ENCODE assay signal across 8 cellular contexts in genomic region chrX:67543818-67544217, GRCh38. TPM values are rescaled to one million over a fixed set of nuclear protein-coding genes. Genes with fewer than 3 reads are reported as not detected.
DNase-seq lines count a peak whose midpoint lies in the region; ATAC-seq and TF ChIP-seq lines count a peak whose summit lies in the region.

TSS of gene AR (plus strand) at chrX:67544021. CDS start at chrX:67545147, 1,126 bp downstream.

- H3K9ac ChIP-seq in IMR-90 (ENCODE audit: low read depth, low read length) = no peak within 1 kb of the TSS
- H3K9ac ChIP-seq in smooth muscle cell (ENCODE audit: low read depth) = no peak within 1 kb of the TSS

- ATAC-seq in IMR-90 (ENCODE audit: low read depth) (peak; percentile 69), GM21786 (IDR thresholded peaks at IDR 0.05; ENCODE audit: unreplicated experiment) (no peak), HG02571 (IDR thresholded peaks at IDR 0.05; ENCODE audit: unreplicated experiment) (no peak)

- no peak within 1 kb of the TSS for H2BK120ac ChIP-seq in IMR-90 (ENCODE audit: low read depth, low read length)

- H4K5ac ChIP-seq in IMR-90 (ENCODE audit: low read depth, low read length) = no peak within 1 kb of the TSS

- no peak for TF ChIP-seq POLR2A in IMR-90 (IDR thresholded peaks at IDR 0.05; ENCODE audit: low read depth, low read length)

- dilution Hi-C loops in IMR-90 (cut with HindIII; ENCODE audit: low sequenced_read_pairs, unreplicated experiment) = no loop called here

- no peaks in the 10 kb centered on the region for H3K79me1 ChIP-seq in IMR-90 (ENCODE audit: low read depth in 1 of 2, low read length in 2 of 2)

- no peak within 1 kb of the TSS for H3K4ac ChIP-seq in IMR-90 (ENCODE audit: low read depth, low read length)

- H3K4me2 ChIP-seq in IMR-90 (ENCODE audit: low read depth, low read length) (peak within 1 kb of the TSS; percentile 40; the same call in 1 of the 2 replicates), smooth muscle cell (peak within 1 kb of the TSS; percentile 84)

- H3K18ac ChIP-seq in IMR-90 (ENCODE audit: low read depth, low read length) = no peak within 1 kb of the TSS

- TF ChIP-seq CTCF in IMR-90 (conservative IDR thresholded peaks at IDR 0.05; ENCODE audit: low read depth, low read length) (no peak), smooth muscle cell (IDR thresholded peaks at IDR 0.05; ENCODE audit: borderline replicate concordance, insufficient read depth, poor library complexity, severe bottlenecking) (no peak)

- POLR2A ChIA-PET in IMR-90 (lab: Charles Lee; ENCODE audit: unreplicated experiment) = no interaction called here

- H2BK20ac ChIP-seq in IMR-90 (ENCODE audit: low read depth, low read length) = no peak within 1 kb of the TSS

- no TSS peak for BruUV-seq in IMR-90 (replicated peaks; lab: Mats Ljungman, UMichigan)

- H2AK5ac ChIP-seq in IMR-90 (ENCODE audit: low read depth, low read length) = no peak within 1 kb of the TSS

- no peaks in the 10 kb centered on the region for H3K79me2 ChIP-seq in smooth muscle cell (ENCODE audit: low read depth)

- H4K20me1 ChIP-seq in IMR-90 (ENCODE audit: insufficient read depth, low read length) (no peaks in the 10 kb centered on the region), smooth muscle cell (ENCODE audit: low read depth) (no peaks in the 10 kb centered on the region)

- in situ Hi-C loops in IMR-90 (cut with MboI; ENCODE audit: low sequenced_read_pairs) = no loop called here

- H3F3A ChIP-seq in smooth muscle cell (ENCODE audit: low read depth) = no peaks in the 10 kb centered on the region

- H2BK5ac ChIP-seq in IMR-90 (ENCODE audit: low read depth, low read length, poor library complexity, severe bottlenecking) = no peak within 1 kb of the TSS

- no peak within 1 kb of the TSS for H2BK15ac ChIP-seq in IMR-90 (ENCODE audit: low read depth, low read length)

- H3K27me3 ChIP-seq in IMR-90 (ENCODE audit: control insufficient read depth, insufficient read depth, low read length) (peaks cover 16% of the 10 kb centered on the region), smooth muscle cell (ENCODE audit: low read depth) (peaks cover 4% of the 10 kb centered on the region)

- intact Hi-C loops in IMR-90 (cut with micrococcal nuclease) = no loop called here

- no peak within 1 kb of the TSS for H4K91ac ChIP-seq in IMR-90 (ENCODE audit: insufficient read depth, low read depth, low read length)

- H3K23ac ChIP-seq in IMR-90 (ENCODE audit: low read depth, low read length) = no peak within 1 kb of the TSS

- WGBS in IMR-90 (ENCODE audit: extremely low coverage in 2 of 2, insufficient read length in 1 of 2), 2 experiments = 32% methylated on average over 8 of the region's 30 CpGs; no CpG with 5 or more reads in 1 of the 2 experiments
- 56% methylated on average over 20 of the region's 30 CpGs for WGBS in smooth muscle cell (ENCODE audit: low lambda C conversion rate)

- H2AK9ac ChIP-seq in IMR-90 (replicated peaks; ENCODE audit: low read depth, low read length, poor library complexity) = no peak within 1 kb of the TSS

- H3K27ac ChIP-seq in IMR-90 (ENCODE audit: insufficient read depth, low read length) = 0 out of 2 replicates have a peak within 1 kb of the TSS, but pooled peaks have one; percentile 37
- no peak within 1 kb of the TSS for H3K27ac ChIP-seq in smooth muscle cell (ENCODE audit: low read depth)

- peak within 1 kb of the TSS; percentile 70 for H2AFZ ChIP-seq in IMR-90 (replicated peaks; ENCODE audit: low read length, poor library complexity)
- H2AFZ ChIP-seq in smooth muscle cell (ENCODE audit: low read depth) = peak within 1 kb of the TSS; percentile 50

- H3K4me3 ChIP-seq in IMR-90 (ENCODE audit: insufficient read depth, low read depth, low read length) (peak within 1 kb of the TSS; percentile 50), smooth muscle cell (peak within 1 kb of the TSS; percentile 50)

- no peak within 1 kb of the TSS for H3K14ac ChIP-seq in IMR-90 (replicated peaks; ENCODE audit: low read depth, low read length)

- CTCF ChIA-PET in IMR-90 (lab: Yijun Ruan, JAX) = no interaction called here

- no peaks in the 10 kb centered on the region for H3K9me1 ChIP-seq in IMR-90 (ENCODE audit: insufficient read depth, low read length)

- no peak for TF ChIP-seq RAD21 in IMR-90 (IDR thresholded peaks at IDR 0.05; ENCODE audit: low read length)

- H3K4me1 ChIP-seq in IMR-90 (ENCODE audit: control insufficient read depth, insufficient read depth, low read length) (no peaks in the 10 kb centered on the region), smooth muscle cell (ENCODE audit: low read depth) (no peaks in the 10 kb centered on the region)

- H3K36me3 ChIP-seq in IMR-90 (ENCODE audit: control insufficient read depth, insufficient read depth, low read length) (no peaks in the 10 kb centered on the region), smooth muscle cell (ENCODE audit: low read depth) (no peaks in the 10 kb centered on the region)

- H3K9me3 ChIP-seq in IMR-90 (ENCODE audit: control insufficient read depth, insufficient read depth, low read length) = peaks cover 2% of the 10 kb centered on the region; the same call in 1 of the 2 replicates
- no peaks in the 10 kb centered on the region for H3K9me3 ChIP-seq in smooth muscle cell (replicated peaks; ENCODE audit: low read depth)

- no peak within 1 kb of the TSS for H4K8ac ChIP-seq in IMR-90 (ENCODE audit: low read depth in 2 of 2, low read length in 2 of 2)

- peak; percentile 28 for DNase-seq in IMR-90
- peak; percentile 71 for DNase-seq in astrocyte of the hippocampus (ENCODE audit: low read depth, low spot score)
- DNase-seq in iPS-NIHi7 (ENCODE audit: extremely low spot score) = peak; percentile 45
- DNase-seq in smooth muscle cell (lab: John Stamatoyannopoulos, UW; ENCODE audit: unreplicated experiment) = peak; percentile 7
- DNase-seq in HPDE6-E6E7 (ENCODE audit: extremely low spot score) = no peak
- no peak for DNase-seq in DMS153 treated with DMSO at 0.1 percent for 48 hours (lab: John Stamatoyannopoulos, UW; ENCODE audit: unreplicated experiment)

- H3K56ac ChIP-seq in IMR-90 (ENCODE audit: extremely low read depth, insufficient read depth, low read length) = no peak within 1 kb of the TSS

TF ChIP-seq in IMR-90, 13 proteins besides CTCF, POLR2A, EP300 and RAD21:
- TF ChIP-seq CHD1 (IDR thresholded peaks at IDR 0.05; ENCODE audit: low read depth, low read length) = no peak
- TF ChIP-seq CEBPB (IDR thresholded peaks at IDR 0.05; ENCODE audit: low read depth, low read length) = no peak
- 0 out of 2 replicates have a peak, but pooled peaks have one; percentile 10 for TF ChIP-seq MAZ (IDR thresholded peaks at IDR 0.05; ENCODE audit: borderline replicate concordance, low read depth, low read length)
- no peak for TF ChIP-seq MAFK (IDR thresholded peaks at IDR 0.05; ENCODE audit: low read depth, low read length)

RNA-seq across cellular contexts. Expression of gene AR, which starts in this region (rescaled TPM):
- total RNA-seq in IMR-90 (2012; rRNA removed) (2.8 and 4.7 TPM in 2 replicates), smooth muscle cell (2.4 and 2.7 TPM in 2 replicates)
- polyA plus RNA-seq in IMR-90 (2012; rRNA removed) (1.3 and 1.5 TPM in 2 replicates), smooth muscle cell (0.72 and 1.3 TPM in 2 replicates)
- 0.54 and 0.95 TPM in 2 replicates for polyA plus RNA-seq in IMR-90 (2012; cell fraction: cytosol; rRNA removed)
- polyA plus RNA-seq in IMR-90 (2012; cell fraction: nucleus; rRNA removed; ENCODE audit: low replicate concordance) = 2.9 and 3.1 TPM in 2 replicates

Comparison
In these comparisons a context has a peak if more than half of its experiments do, and no peak if none do; other contexts are left out.
1. DNase-seq: peak in IMR-90 (single experiment), astrocyte of the hippocampus (single experiment), iPS-NIHi7 (single experiment) and smooth muscle cell (single experiment); none in HPDE6-E6E7 (single experiment) and DMS153 treated with DMSO at 0.1 percent for 48 hours (single experiment).